1 cellular context compared by ENCODE assay signal in the genomic region with DNA sequence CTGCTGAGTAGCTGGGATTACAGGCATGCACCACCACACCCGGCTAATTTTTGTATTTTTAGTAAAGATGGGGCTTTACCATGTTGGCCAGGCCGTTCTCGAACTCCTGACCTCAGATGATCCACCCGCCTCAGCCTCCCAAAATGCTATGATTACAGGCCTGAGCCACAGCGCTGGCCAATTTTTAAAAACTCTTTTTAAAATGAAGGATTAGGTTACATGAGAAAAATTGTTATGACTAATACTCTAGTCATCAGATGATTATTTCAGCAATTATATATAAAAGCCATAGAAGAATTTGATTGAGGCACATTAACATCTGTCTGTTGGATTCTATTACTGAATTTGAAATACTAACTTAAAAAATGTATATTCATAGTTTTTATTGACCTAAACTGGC.
TF ChIP-seq lines count a peak whose summit lies in the region.

No MANE protein-coding gene starts in this region.

TF ChIP-seq in SK-N-SH, 30 proteins besides CTCF, POLR2A, EP300 and RAD21 (continued from another document):
- TF ChIP-seq, protein P1, sequence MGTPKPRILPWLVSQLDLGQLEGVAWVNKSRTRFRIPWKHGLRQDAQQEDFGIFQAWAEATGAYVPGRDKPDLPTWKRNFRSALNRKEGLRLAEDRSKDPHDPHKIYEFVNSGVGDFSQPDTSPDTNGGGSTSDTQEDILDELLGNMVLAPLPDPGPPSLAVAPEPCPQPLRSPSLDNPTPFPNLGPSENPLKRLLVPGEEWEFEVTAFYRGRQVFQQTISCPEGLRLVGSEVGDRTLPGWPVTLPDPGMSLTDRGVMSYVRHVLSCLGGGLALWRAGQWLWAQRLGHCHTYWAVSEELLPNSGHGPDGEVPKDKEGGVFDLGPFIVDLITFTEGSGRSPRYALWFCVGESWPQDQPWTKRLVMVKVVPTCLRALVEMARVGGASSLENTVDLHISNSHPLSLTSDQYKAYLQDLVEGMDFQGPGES (IDR thresholded peaks at IDR 0.05; ENCODE audit: low read depth, low read length) = no peak
- TF ChIP-seq, protein P2, sequence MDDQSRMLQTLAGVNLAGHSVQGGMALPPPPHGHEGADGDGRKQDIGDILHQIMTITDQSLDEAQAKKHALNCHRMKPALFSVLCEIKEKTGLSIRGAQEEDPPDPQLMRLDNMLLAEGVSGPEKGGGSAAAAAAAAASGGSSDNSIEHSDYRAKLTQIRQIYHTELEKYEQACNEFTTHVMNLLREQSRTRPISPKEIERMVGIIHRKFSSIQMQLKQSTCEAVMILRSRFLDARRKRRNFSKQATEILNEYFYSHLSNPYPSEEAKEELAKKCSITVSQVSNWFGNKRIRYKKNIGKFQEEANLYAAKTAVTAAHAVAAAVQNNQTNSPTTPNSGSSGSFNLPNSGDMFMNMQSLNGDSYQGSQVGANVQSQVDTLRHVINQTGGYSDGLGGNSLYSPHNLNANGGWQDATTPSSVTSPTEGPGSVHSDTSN (IDR thresholded peaks at IDR 0.05) = peak; percentile 20; the same call in 1 of the 2 replicates
- TF ChIP-seq, protein P3, sequence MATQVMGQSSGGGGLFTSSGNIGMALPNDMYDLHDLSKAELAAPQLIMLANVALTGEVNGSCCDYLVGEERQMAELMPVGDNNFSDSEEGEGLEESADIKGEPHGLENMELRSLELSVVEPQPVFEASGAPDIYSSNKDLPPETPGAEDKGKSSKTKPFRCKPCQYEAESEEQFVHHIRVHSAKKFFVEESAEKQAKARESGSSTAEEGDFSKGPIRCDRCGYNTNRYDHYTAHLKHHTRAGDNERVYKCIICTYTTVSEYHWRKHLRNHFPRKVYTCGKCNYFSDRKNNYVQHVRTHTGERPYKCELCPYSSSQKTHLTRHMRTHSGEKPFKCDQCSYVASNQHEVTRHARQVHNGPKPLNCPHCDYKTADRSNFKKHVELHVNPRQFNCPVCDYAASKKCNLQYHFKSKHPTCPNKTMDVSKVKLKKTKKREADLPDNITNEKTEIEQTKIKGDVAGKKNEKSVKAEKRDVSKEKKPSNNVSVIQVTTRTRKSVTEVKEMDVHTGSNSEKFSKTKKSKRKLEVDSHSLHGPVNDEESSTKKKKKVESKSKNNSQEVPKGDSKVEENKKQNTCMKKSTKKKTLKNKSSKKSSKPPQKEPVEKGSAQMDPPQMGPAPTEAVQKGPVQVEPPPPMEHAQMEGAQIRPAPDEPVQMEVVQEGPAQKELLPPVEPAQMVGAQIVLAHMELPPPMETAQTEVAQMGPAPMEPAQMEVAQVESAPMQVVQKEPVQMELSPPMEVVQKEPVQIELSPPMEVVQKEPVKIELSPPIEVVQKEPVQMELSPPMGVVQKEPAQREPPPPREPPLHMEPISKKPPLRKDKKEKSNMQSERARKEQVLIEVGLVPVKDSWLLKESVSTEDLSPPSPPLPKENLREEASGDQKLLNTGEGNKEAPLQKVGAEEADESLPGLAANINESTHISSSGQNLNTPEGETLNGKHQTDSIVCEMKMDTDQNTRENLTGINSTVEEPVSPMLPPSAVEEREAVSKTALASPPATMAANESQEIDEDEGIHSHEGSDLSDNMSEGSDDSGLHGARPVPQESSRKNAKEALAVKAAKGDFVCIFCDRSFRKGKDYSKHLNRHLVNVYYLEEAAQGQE (IDR thresholded peaks at IDR 0.05; ENCODE audit: low read depth, low read length) = no peak
- TF ChIP-seq GATA2 (CRISPR knock-in tag; IDR thresholded peaks at IDR 0.05) (no peak), RFX5 (IDR thresholded peaks at IDR 0.05; ENCODE audit: low read length) (no peak), FOXJ3 (CRISPR knock-in tag; IDR thresholded peaks at IDR 0.05) (no peak), MXI1 (IDR thresholded peaks at IDR 0.05; ENCODE audit: low read depth, low read length) (no peak), CHD2 (IDR thresholded peaks at IDR 0.05; ENCODE audit: low read length, partially characterized antibody) (no peak), JUND (IDR thresholded peaks at IDR 0.05) (peak; percentile 63), GABPA (IDR thresholded peaks at IDR 0.05; ENCODE audit: low read depth) (no peak), FOSL2 (IDR thresholded peaks at IDR 0.05; ENCODE audit: borderline replicate concordance, low read depth) (peak; percentile 69), RXRA (IDR thresholded peaks at IDR 0.05; ENCODE audit: borderline replicate concordance, low read depth) (peak; percentile 37; the same call in 1 of the 2 replicates), TAF1 (IDR thresholded peaks at IDR 0.05; ENCODE audit: borderline replicate concordance, low read depth, low read length) (no peak), NFIC (IDR thresholded peaks at IDR 0.05; ENCODE audit: borderline replicate concordance) (peak; percentile 28; the same call in 1 of the 2 replicates), EZH2phosphoT487 (IDR thresholded peaks at IDR 0.05; ENCODE audit: borderline replicate concordance, low read depth) (no peak), SMC3 (IDR thresholded peaks at IDR 0.05; ENCODE audit: low read depth, low read length) (no peak), NRF1 (IDR thresholded peaks at IDR 0.05; ENCODE audit: low read depth, low read length) (no peak), TCF12 (IDR thresholded peaks at IDR 0.05) (peak; percentile 40), RCOR1 (IDR thresholded peaks at IDR 0.05; ENCODE audit: low read length) (no peak), POLR2AphosphoS5 (IDR thresholded peaks at IDR 0.05; ENCODE audit: low read depth, low read length) (no peak), YY1 (IDR thresholded peaks at IDR 0.05; ENCODE audit: low read depth) (no peak), ELF1 (IDR thresholded peaks at IDR 0.05) (no peak)
- TF ChIP-seq, protein P4, sequence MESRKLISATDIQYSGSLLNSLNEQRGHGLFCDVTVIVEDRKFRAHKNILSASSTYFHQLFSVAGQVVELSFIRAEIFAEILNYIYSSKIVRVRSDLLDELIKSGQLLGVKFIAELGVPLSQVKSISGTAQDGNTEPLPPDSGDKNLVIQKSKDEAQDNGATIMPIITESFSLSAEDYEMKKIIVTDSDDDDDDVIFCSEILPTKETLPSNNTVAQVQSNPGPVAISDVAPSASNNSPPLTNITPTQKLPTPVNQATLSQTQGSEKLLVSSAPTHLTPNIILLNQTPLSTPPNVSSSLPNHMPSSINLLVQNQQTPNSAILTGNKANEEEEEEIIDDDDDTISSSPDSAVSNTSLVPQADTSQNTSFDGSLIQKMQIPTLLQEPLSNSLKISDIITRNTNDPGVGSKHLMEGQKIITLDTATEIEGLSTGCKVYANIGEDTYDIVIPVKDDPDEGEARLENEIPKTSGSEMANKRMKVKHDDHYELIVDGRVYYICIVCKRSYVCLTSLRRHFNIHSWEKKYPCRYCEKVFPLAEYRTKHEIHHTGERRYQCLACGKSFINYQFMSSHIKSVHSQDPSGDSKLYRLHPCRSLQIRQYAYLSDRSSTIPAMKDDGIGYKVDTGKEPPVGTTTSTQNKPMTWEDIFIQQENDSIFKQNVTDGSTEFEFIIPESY (IDR thresholded peaks at IDR 0.05; ENCODE audit: borderline replicate concordance, low read depth) = no peak
- TF ChIP-seq, protein P5, sequence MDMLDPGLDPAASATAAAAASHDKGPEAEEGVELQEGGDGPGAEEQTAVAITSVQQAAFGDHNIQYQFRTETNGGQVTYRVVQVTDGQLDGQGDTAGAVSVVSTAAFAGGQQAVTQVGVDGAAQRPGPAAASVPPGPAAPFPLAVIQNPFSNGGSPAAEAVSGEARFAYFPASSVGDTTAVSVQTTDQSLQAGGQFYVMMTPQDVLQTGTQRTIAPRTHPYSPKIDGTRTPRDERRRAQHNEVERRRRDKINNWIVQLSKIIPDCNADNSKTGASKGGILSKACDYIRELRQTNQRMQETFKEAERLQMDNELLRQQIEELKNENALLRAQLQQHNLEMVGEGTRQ (IDR thresholded peaks at IDR 0.05; ENCODE audit: borderline replicate concordance, low read depth, low read length) = no peak
